In the genomic region with DNA sequence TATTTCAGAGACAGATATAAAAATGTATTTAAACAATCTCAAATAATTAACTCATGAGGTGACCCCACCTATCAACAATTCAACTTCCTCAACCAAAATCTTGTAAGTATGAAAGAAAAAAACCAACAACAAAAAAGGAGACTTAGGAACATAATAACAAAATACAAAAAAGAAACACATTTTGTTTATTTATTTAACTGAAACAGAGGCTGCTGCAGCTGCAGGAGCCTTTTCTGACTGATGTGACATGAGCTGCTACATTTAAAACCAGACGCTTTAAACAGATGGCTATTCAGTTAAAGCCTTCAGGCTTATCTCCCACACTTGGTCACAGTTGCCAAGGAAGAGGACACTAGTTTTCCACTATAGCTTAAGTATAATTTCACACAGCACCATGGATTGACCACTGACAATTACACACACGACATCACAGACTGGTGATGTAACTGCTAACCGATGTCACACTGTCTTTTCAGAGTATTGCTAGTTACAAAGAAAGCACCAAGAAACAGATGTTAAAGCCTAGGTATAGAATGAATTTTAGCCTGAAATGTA, we compare ENCODE assay signal across 10 cellular contexts.
DNase-seq lines count a peak whose midpoint lies in the region; ATAC-seq, FAIRE-seq and TF ChIP-seq lines count a peak whose summit lies in the region.
"Had no signal": no experiment of that assay in that cellular context is flagged by ENCODE, and none has a peak within 500 bp of the region (broad histone marks: within the 10 kb centered on the region; RNA-seq: fewer than 3 reads in every experiment).

No MANE protein-coding gene starts in this region.

- H3K27me3 ChIP-seq in CD4-positive, alpha-beta T cell (ENCODE audit: control insufficient read depth, insufficient read depth, low read length) = no peaks in the 10 kb centered on the region
- H3K27me3 ChIP-seq in keratinocyte (ENCODE audit: control insufficient read depth, extremely low read depth, insufficient read depth, low read length) = no peaks in the 10 kb centered on the region

- H3K27me3 Mint-ChIP-seq in CD4-positive, alpha-beta T cell = no peaks in the 10 kb centered on the region
- H3K27me3 Mint-ChIP-seq in activated naive CD8-positive, alpha-beta T cell = no peaks in the 10 kb centered on the region

- no peaks in the 10 kb centered on the region for H3K9me3 Mint-ChIP-seq in CD4-positive, alpha-beta T cell
- H3K9me3 Mint-ChIP-seq in activated naive CD8-positive, alpha-beta T cell (ENCODE audit: low read depth) = no peaks in the 10 kb centered on the region

- peaks cover 31% of the 10 kb centered on the region for H3K4me1 ChIP-seq in keratinocyte (ENCODE audit: control insufficient read depth, extremely low read depth, insufficient read depth, low read length)

- peaks cover 13% of the 10 kb centered on the region for H4K20me1 ChIP-seq in keratinocyte (ENCODE audit: control insufficient read depth, extremely low read depth, insufficient read depth, low read length)

- H3K36me3 Mint-ChIP-seq in CD4-positive, alpha-beta T cell (ENCODE audit: low read depth) = no peaks in the 10 kb centered on the region
- H3K36me3 Mint-ChIP-seq in activated naive CD8-positive, alpha-beta T cell = no peaks in the 10 kb centered on the region

- H2AFZ ChIP-seq in keratinocyte (ENCODE audit: control insufficient read depth, low read length) = no peak overlapping the region

- dilution Hi-C loops in keratinocyte (cut with MboI; ENCODE audit: extremely low pct_ligation_motif_present, low sequenced_read_pairs) = no loop called here

- intact Hi-C loops in CD4-positive, alpha-beta T cell (cut with DNase I, micrococcal nuclease) = loop anchor here in 1 of 2 experiments (5.0 kb wide), 1 partner anchor 33 kb away; no protein-coding TSS in a partner anchor

- H3K79me2 ChIP-seq in keratinocyte (ENCODE audit: control insufficient read depth, insufficient read depth, low read length) = peaks cover 88% of the 10 kb centered on the region

- peaks cover 57% of the 10 kb centered on the region for H3K4me1 Mint-ChIP-seq in CD4-positive, alpha-beta T cell (ENCODE audit: low read depth)
- H3K4me1 Mint-ChIP-seq in activated naive CD8-positive, alpha-beta T cell (ENCODE audit: low read depth) = peaks cover 58% of the 10 kb centered on the region

- peak overlapping the region; percentile 35 for H3K4me2 ChIP-seq in keratinocyte (ENCODE audit: control insufficient read depth, extremely low read depth, insufficient read depth, low read depth, low read length)

- H3K27ac ChIP-seq in CD4-positive, alpha-beta T cell (ENCODE audit: low read depth, low read length) = no peak overlapping the region
- H3K27ac ChIP-seq in keratinocyte (ENCODE audit: control insufficient read depth, insufficient read depth, low read length) = peak overlapping the region; percentile 33

- H3K27ac Mint-ChIP-seq in CD4-positive, alpha-beta T cell = peak overlapping the region; percentile 26
- peak overlapping the region; percentile 34 for H3K27ac Mint-ChIP-seq in activated naive CD8-positive, alpha-beta T cell

- POLR2A ChIA-PET in CD4-positive, alpha-beta T cell (lab: Charles Lee) = no interaction called here

- DNase-seq in CD4-positive, alpha-beta T cell = no peak
- DNase-seq in M059J (ENCODE audit: low read depth) (peak; percentile 38), keratinocyte (ENCODE audit: low read depth, low spot score) (no peak), DMS53 (lab: John Stamatoyannopoulos, UW) (no peak), NCI-H1930 (lab: John Stamatoyannopoulos, UW) (no peak), KG1 (lab: John Stamatoyannopoulos, UW) (no peak)
- DNase-seq: activated T-cell treated with anti-CD3 and anti-CD28 coated beads for 4 hours, NCI-H748 treated with DMSO at 0.1 percent for 48 hours had no signal

- H3K36me3 ChIP-seq in keratinocyte (ENCODE audit: control insufficient read depth in 2 of 2, extremely low read depth in 1 of 2, insufficient read depth in 2 of 2, low read length in 2 of 2) = no peaks in the 10 kb centered on the region

- no peak for TF ChIP-seq CTCF in CD4-positive, alpha-beta T cell (IDR thresholded peaks at IDR 0.05)
- no peak for TF ChIP-seq CTCF in keratinocyte (optimal IDR thresholded peaks at IDR 0.05 in 1 of 3, IDR thresholded peaks at IDR 0.05 in 1 of 3, conservative IDR thresholded peaks at IDR 0.05 in 1 of 3; ENCODE audit: extremely low read depth in 1 of 3, insufficient read depth in 2 of 3, low read length in 3 of 3)

- H3K9me3 ChIP-seq in CD4-positive, alpha-beta T cell (ENCODE audit: control insufficient read depth, low read length) = no peaks in the 10 kb centered on the region
- no peaks in the 10 kb centered on the region for H3K9me3 ChIP-seq in keratinocyte (ENCODE audit: control insufficient read depth, low read depth, low read length)

- no peak overlapping the region for H3K4me3 Mint-ChIP-seq in CD4-positive, alpha-beta T cell
- H3K4me3 Mint-ChIP-seq in activated naive CD8-positive, alpha-beta T cell = peak overlapping the region; percentile 38

- peaks cover 6% of the 10 kb centered on the region for H3K9me1 ChIP-seq in keratinocyte (ENCODE audit: control insufficient read depth, extremely low read depth, insufficient read depth, low read length)

- no peak overlapping the region for H3K9ac ChIP-seq in keratinocyte (ENCODE audit: control insufficient read depth, extremely low read depth, insufficient read depth, low read length)

- no peak overlapping the region for H3K4me3 ChIP-seq in keratinocyte (ENCODE audit: control insufficient read depth in 2 of 3, extremely low read depth in 1 of 3, insufficient read depth in 2 of 3, low read depth in 1 of 3, low read length in 3 of 3)

- ATAC-seq in CD4-positive, alpha-beta T cell (ENCODE audit: poor library complexity) = no peak
- ATAC-seq in GM21447 (IDR thresholded peaks at IDR 0.05; ENCODE audit: unreplicated experiment) = no peak

- CTCF ChIA-PET in CD4-positive, alpha-beta T cell (lab: Charles Lee) = interaction anchor here (0.8 to 1.7 kb wide), 3 partner anchors 13 to 54 kb away, joined by 3 to 8 read pairs (median 5); no protein-coding TSS in a partner anchor

- no peak for FAIRE-seq in keratinocyte (lab: Jason Lieb, UNC)
